24 cellular contexts compared by ENCODE assay signal in the genomic region with DNA sequence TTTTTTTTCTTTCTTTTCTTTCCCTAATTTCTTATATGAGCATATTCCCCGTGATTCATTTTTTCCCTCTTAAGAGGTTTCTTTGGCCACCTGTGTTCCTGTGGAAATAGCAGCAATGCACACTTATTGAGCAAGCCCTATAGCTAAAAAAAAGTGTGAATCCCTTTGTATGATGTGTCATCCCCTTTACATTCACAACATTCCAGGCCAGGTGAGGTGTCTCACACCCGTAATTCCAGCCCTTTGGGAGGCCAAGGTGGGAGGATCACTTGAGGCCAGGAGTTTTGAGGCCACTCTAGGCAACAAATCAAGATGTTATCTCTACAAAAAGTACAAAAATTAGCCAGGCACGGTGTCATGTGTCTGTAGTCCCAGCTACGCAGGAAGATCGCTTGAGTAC.
"Had no signal": no experiment of that assay in that cellular context is flagged by ENCODE, and none has a peak within 500 bp of the region (broad histone marks: within the 10 kb centered on the region; RNA-seq: fewer than 3 reads in every experiment).

No MANE protein-coding gene starts in this region.

- H3K27ac Mint-ChIP-seq: activated naive CD8-positive, alpha-beta T cell treated with anti-CD3 and anti-CD28 coated beads for 36 hours; activated T-cell treated with anti-CD3 and anti-CD28 coated beads, Interleukin-2, amount 50 U/mL, for 24 hours; effector memory CD8-positive, alpha-beta T cell; immature natural killer cell; natural killer cell; stimulated activated naive B cell treated with anti-CD40 and anti-IgM and Interleukin-4, amounts not matched to agents 10 μg/mL and 1 μg/mL and 100 μg/mL, for 72 hours; T-helper 1 cell treated with Interleukin-12 subunit alpha and Interleukin-12 subunit beta and Interleukin-4 antibody, amounts not matched to agents 30 μg/mL and 1 μg/mL, for 36 hours; WTC11 had no signal

- H3K27me3 ChIP-seq: colonic mucosa, left lung, sigmoid colon, testis, upper lobe of left lung had no signal

- H3K36me3 ChIP-seq: colonic mucosa, left lung, sigmoid colon, upper lobe of left lung had no signal

- H3K4me1 Mint-ChIP-seq: activated naive CD8-positive, alpha-beta T cell treated with anti-CD3 and anti-CD28 coated beads for 36 hours; immature natural killer cell; natural killer cell had no signal

- ATAC-seq: effector memory CD8-positive, alpha-beta T cell; natural killer cell; stimulated activated naive B cell treated with anti-CD40 and anti-IgM and Interleukin-4, amounts not matched to agents 10 μg/mL and 1 μg/mL and 100 μg/mL, for 72 hours; WTC11 had no signal

- H3K27me3 Mint-ChIP-seq: effector memory CD8-positive, alpha-beta T cell; stimulated activated naive B cell treated with anti-CD40 and anti-IgM and Interleukin-4, amounts not matched to agents 10 μg/mL and 1 μg/mL and 100 μg/mL, for 72 hours had no signal

- H3K4me3 Mint-ChIP-seq: activated naive CD8-positive, alpha-beta T cell treated with anti-CD3 and anti-CD28 coated beads for 36 hours; activated T-cell treated with anti-CD3 and anti-CD28 coated beads, Interleukin-2, amount 50 U/mL, for 24 hours; effector memory CD8-positive, alpha-beta T cell; immature natural killer cell; natural killer cell; stimulated activated naive B cell treated with anti-CD40 and anti-IgM and Interleukin-4, amounts not matched to agents 10 μg/mL and 1 μg/mL and 100 μg/mL, for 72 hours; T-helper 1 cell treated with Interleukin-12 subunit alpha and Interleukin-12 subunit beta and Interleukin-4 antibody, amounts not matched to agents 30 μg/mL and 1 μg/mL, for 36 hours; WTC11 had no signal

- H3K4me1 ChIP-seq: colonic mucosa, left lung, sigmoid colon, testis, upper lobe of left lung had no signal

- H3K9me3 ChIP-seq: colonic mucosa, left lung, sigmoid colon, testis, upper lobe of left lung had no signal

- H3K9me3 Mint-ChIP-seq: WTC11 had no signal

- H3K4me3 ChIP-seq: colonic mucosa, dorsolateral prefrontal cortex, left lung, lung, sigmoid colon, testis, upper lobe of left lung had no signal

- DNase-seq: activated CD4-positive, alpha-beta T cell treated with anti-CD3 and anti-CD28 coated beads, Interleukin-2, amount 50 U/mL, for 4 hours; activated CD8-positive, alpha-beta memory T cell treated with anti-CD3 and anti-CD28 coated beads for 24 hours; activated CD8-positive, alpha-beta memory T cell treated with anti-CD3 and anti-CD28 coated beads, Interleukin-2, amount 50 U/mL, for 4 hours; activated naive CD4-positive, alpha-beta T cell treated with Interleukin-2 at 50 U/mL for 16 hours; activated naive CD8-positive, alpha-beta T cell treated with anti-CD3 and anti-CD28 coated beads for 36 hours; activated T-cell treated with anti-CD3 and anti-CD28 coated beads, Interleukin-2, amount 50 U/mL, for 24 hours; colonic mucosa; effector memory CD8-positive, alpha-beta T cell; foreskin melanocyte; immature natural killer cell; kidney glomerular epithelial cell; midbrain; natural killer cell; sigmoid colon; stimulated activated CD4-positive, alpha-beta T cell treated with anti-CD3 and anti-CD28 coated beads, Interleukin-2, amount 100 ng/mL, for 48 hours; stimulated activated CD8-positive, alpha-beta memory T cell treated with anti-CD3 and anti-CD28 coated beads, Interleukin-4, amount 100 ng/mL, for 48 hours; stimulated activated naive B cell treated with anti-CD40 and anti-IgM and Interleukin-4, amounts not matched to agents 10 μg/mL and 1 μg/mL and 100 μg/mL, for 72 hours; testis had no signal

- H3K36me3 Mint-ChIP-seq: activated naive CD8-positive, alpha-beta T cell treated with anti-CD3 and anti-CD28 coated beads for 36 hours; immature natural killer cell; natural killer cell; stimulated activated naive B cell treated with anti-CD40 and anti-IgM and Interleukin-4, amounts not matched to agents 10 μg/mL and 1 μg/mL and 100 μg/mL, for 72 hours; WTC11 had no signal

- H3K27ac ChIP-seq: colonic mucosa, dorsolateral prefrontal cortex, left lung, sigmoid colon, testis, upper lobe of left lung had no signal
